8 cellular contexts compared by ENCODE assay signal in genomic region chr15:74799843-74800558, GRCh38. TPM values are rescaled to one million over a fixed set of nuclear protein-coding genes. Genes with fewer than 3 reads are reported as not detected.
DNase-seq lines count a peak whose midpoint lies in the region; ATAC-seq and TF ChIP-seq lines count a peak whose summit lies in the region.

No MANE protein-coding gene starts in this region.

- H3K9ac ChIP-seq in neuronal stem cell (ENCODE audit: low read depth, low read length, poor library complexity), result no peak overlapping the region

- H2AFZ ChIP-seq in neuronal stem cell (ENCODE audit: low read length), result no peak overlapping the region

- no peak overlapping the region for H2BK15ac ChIP-seq in neuronal stem cell (ENCODE audit: low read length)

- TF ChIP-seq POLR2A in thyroid gland (IDR thresholded peaks at IDR 0.05), result no peak

- H2AK5ac ChIP-seq in neuronal stem cell (ENCODE audit: low read depth, low read length), result no peak overlapping the region

- no peak overlapping the region for H2BK12ac ChIP-seq in neuronal stem cell (ENCODE audit: low read length)

- peak overlapping the region; percentile 88 for H3K18ac ChIP-seq in neuronal stem cell (ENCODE audit: low read length)

- H4K91ac ChIP-seq in neuronal stem cell (ENCODE audit: low read depth, low read length, poor library complexity), result no peak overlapping the region

- H3K14ac ChIP-seq in neuronal stem cell (ENCODE audit: low read length), result no peak overlapping the region

- peak overlapping the region; percentile 17 for H3K27ac ChIP-seq in neuronal stem cell (replicated peaks; ENCODE audit: low read length)
- no peak overlapping the region for H3K27ac ChIP-seq in thyroid gland

- no peaks in the 10 kb centered on the region for H3K9me3 ChIP-seq in neuronal stem cell (replicated peaks in 1 of 2; ENCODE audit: control insufficient read depth in 2 of 2, insufficient read depth in 1 of 2, low read depth in 1 of 2, low read length in 2 of 2)
- no peaks in the 10 kb centered on the region for H3K9me3 ChIP-seq in thyroid gland

- DNase-seq in AG09319 (ENCODE audit: extremely low read depth, low read depth) (peak; percentile 31), fibroblast of mammary gland (ENCODE audit: low read depth) (peak; percentile 66), neuronal stem cell (ENCODE audit: low spot score) (no peak), thyroid gland (peak; percentile 60 to 65)
- DNase-seq in activated T-helper 1 cell treated with anti-CD3 and anti-CD28 coated beads, Interleukin-2, amount 50 U/mL, for 16 hours (ENCODE audit: low read depth in 1 of 2, low spot score in 1 of 2), result peak; percentile 73 to 79

- peak overlapping the region; percentile 43 for H2BK5ac ChIP-seq in neuronal stem cell (ENCODE audit: low read length)

- peaks cover 48 to 75% of the 10 kb centered on the region in 2 donors for H3K36me3 ChIP-seq in neuronal stem cell (replicated peaks in 1 of 2; ENCODE audit: control insufficient read depth in 2 of 2, insufficient read depth in 2 of 2, low read length in 2 of 2)
- peaks cover 13 to 19% of the 10 kb centered on the region in 2 donors for H3K36me3 ChIP-seq in thyroid gland

- no peaks in the 10 kb centered on the region for H3K4me1 ChIP-seq in neuronal stem cell (ENCODE audit: control insufficient read depth in 2 of 2, insufficient read depth in 1 of 2, low read depth in 1 of 2, low read length in 2 of 2)
- no peaks in the 10 kb centered on the region for H3K4me1 ChIP-seq in thyroid gland

- peak overlapping the region; percentile 1 for H3K4ac ChIP-seq in neuronal stem cell (ENCODE audit: low read length)

- no peak overlapping the region for H2BK120ac ChIP-seq in neuronal stem cell (ENCODE audit: low read depth, low read length)

- intact Hi-C loops in thyroid gland (cut with DNase I), result no loop called here

- TF ChIP-seq CTCF in AG09319 (IDR thresholded peaks at IDR 0.05; ENCODE audit: low read depth, low read length), result peak; percentile 97
- peak; percentile 92 for TF ChIP-seq CTCF in fibroblast of mammary gland (conservative IDR thresholded peaks at IDR 0.05; ENCODE audit: control insufficient read depth, insufficient read depth, low read depth, low read length)
- TF ChIP-seq CTCF in thyroid gland (IDR thresholded peaks at IDR 0.05), result peak; percentile 85 to 95 (median 89)

- ATAC-seq in GM18870 (IDR thresholded peaks at IDR 0.05; ENCODE audit: unreplicated experiment) (peak; percentile 68), HG03432 (IDR thresholded peaks at IDR 0.05; ENCODE audit: unreplicated experiment) (peak; percentile 68)

- H3K4me3 ChIP-seq in fibroblast of mammary gland (ENCODE audit: control insufficient read depth, low read depth, low read length), result no peak overlapping the region
- H3K4me3 ChIP-seq in neuronal stem cell (ENCODE audit: low read length in 2 of 2), result peak overlapping the region in 1 of 2 donors; percentile 20
- H3K4me3 ChIP-seq in thyroid gland (replicated peaks in 1 of 3), result no peak overlapping the region

- H3K23ac ChIP-seq in neuronal stem cell (ENCODE audit: low read depth, low read length, poor library complexity), result peak overlapping the region; percentile 13

- no peaks in the 10 kb centered on the region for H3K27me3 ChIP-seq in neuronal stem cell (ENCODE audit: control insufficient read depth in 3 of 3, insufficient read depth in 3 of 3, low read depth in 1 of 3, low read length in 3 of 3)
- no peaks in the 10 kb centered on the region for H3K27me3 ChIP-seq in thyroid gland

- no CpG with 5 or more reads among the region's 18 CpGs for WGBS in neuronal stem cell (ENCODE audit: extremely low coverage in 2 of 2, insufficient read length in 2 of 2, insufficient replicate concordance in 1 of 2), 2 donors
- WGBS in thyroid gland, 2 donors, result 58% methylated on average over 14 to 18 of the region's 18 CpGs

- H3K4me2 ChIP-seq in neuronal stem cell (ENCODE audit: insufficient read depth, low read length, poor library complexity, severe bottlenecking), result no peak overlapping the region

- H4K8ac ChIP-seq in neuronal stem cell (ENCODE audit: low read depth, low read length), result no peak overlapping the region

- peaks cover 12% of the 10 kb centered on the region for H3K79me1 ChIP-seq in neuronal stem cell (ENCODE audit: low read depth, low read length)

TF ChIP-seq in PFSK-1, 5 proteins besides CTCF, POLR2A, EP300 and RAD21:
- TF ChIP-seq FOXP2 (optimal IDR thresholded peaks at IDR 0.05; ENCODE audit: borderline replicate concordance, extremely low read depth, extremely low read length, insufficient read depth) (peak; percentile 78), POLR2AphosphoS5 (IDR thresholded peaks at IDR 0.05; ENCODE audit: low read depth, low read length) (no peak), SIN3A (IDR thresholded peaks at IDR 0.05; ENCODE audit: borderline replicate concordance, insufficient read depth, low read length) (no peak), REST (IDR thresholded peaks at IDR 0.05; ENCODE audit: insufficient read depth in 1 of 2, low read depth in 2 of 2, low read length in 2 of 2) (no peak), TAF1 (IDR thresholded peaks at IDR 0.05; ENCODE audit: borderline replicate concordance, insufficient read depth, low read length) (no peak)

RNA-seq across cellular contexts. Expression of gene LMAN1L, which starts 12.6 kb away (rescaled TPM):
- polyA plus RNA-seq in PFSK-1 (2012; ENCODE audit: insufficient read length, low read depth), result not detected
- not detected for polyA plus RNA-seq in neuronal stem cell (2013, experiment 1 of 2)
- polyA plus RNA-seq in neuronal stem cell (2013, experiment 2 of 2), result not detected
- 1 to 10 TPM in 1 of 4 donors, not detected in 3; 3.5 TPM for total RNA-seq in thyroid gland

RNA-seq across cellular contexts. Expression of gene CSK, which starts 18.1 kb away (rescaled TPM):
- 241 TPM for polyA plus RNA-seq in PFSK-1 (2012; ENCODE audit: insufficient read length, low read depth)
- polyA plus RNA-seq in neuronal stem cell (2013, experiment 1 of 2), result 40.7 TPM
- 40.4 TPM for polyA plus RNA-seq in neuronal stem cell (2013, experiment 2 of 2)
- 10 to 100 TPM; 18.2 to 24.3 (median 20.3) TPM for total RNA-seq in thyroid gland

RNA-seq across cellular contexts. Expression of gene CPLX3, which starts 26.4 kb away (rescaled TPM):
- polyA plus RNA-seq in PFSK-1 (2012; ENCODE audit: insufficient read length, low read depth), result not detected
- polyA plus RNA-seq in neuronal stem cell (2013, experiment 1 of 2), result 0.03 TPM
- 0.03 TPM for polyA plus RNA-seq in neuronal stem cell (2013, experiment 2 of 2)
- total RNA-seq in thyroid gland, result not detected

RNA-seq across cellular contexts. Expression of gene ULK3, which starts 43.0 kb away (rescaled TPM):
- 38.8 TPM for polyA plus RNA-seq in PFSK-1 (2012; ENCODE audit: insufficient read length, low read depth)
- 16.2 TPM for polyA plus RNA-seq in neuronal stem cell (2013, experiment 1 of 2)
- 15.9 TPM for polyA plus RNA-seq in neuronal stem cell (2013, experiment 2 of 2)
- total RNA-seq in thyroid gland, result 10 to 100 TPM; 40.9 to 91.1 (median 74.7) TPM

RNA-seq across cellular contexts. Expression of gene CYP1A2, which starts 51.4 kb away (rescaled TPM):
- polyA plus RNA-seq in PFSK-1 (2012; ENCODE audit: insufficient read length, low read depth), result not detected
- polyA plus RNA-seq in neuronal stem cell (2013, experiment 1 of 2), result not detected
- not detected for polyA plus RNA-seq in neuronal stem cell (2013, experiment 2 of 2)
- 1 to 10 TPM; 1.3 to 9.9 (median 2.9) TPM for total RNA-seq in thyroid gland
